Comparison of ENCODE assay signal across 10 cellular contexts in the genomic region with DNA sequence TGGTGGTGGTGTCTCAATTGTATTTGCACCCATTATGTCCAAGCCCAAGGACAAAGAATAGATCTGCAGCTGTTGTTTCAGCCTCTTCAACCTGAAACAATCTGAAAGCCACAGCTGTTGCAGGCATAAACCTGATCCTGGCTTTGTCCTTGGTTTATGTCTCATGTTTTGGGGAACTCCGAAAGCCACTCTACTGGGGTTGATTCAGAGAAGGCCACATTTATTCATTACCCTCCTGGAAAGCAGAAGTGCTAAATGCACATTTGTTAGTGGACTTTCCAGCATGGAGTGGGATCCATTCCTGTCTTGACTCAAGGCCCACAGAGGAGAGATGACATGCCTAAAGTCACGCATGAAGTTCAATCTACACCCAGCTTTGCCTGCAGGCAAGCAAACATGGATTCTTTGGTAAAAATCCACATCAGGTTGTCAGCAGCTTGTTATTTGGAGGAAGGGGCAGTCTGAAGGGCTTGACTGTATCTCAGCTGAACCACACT. TPM values are rescaled to one million over a fixed set of nuclear protein-coding genes. Genes with fewer than 3 reads are reported as not detected.
DNase-seq lines count a peak whose midpoint lies in the region; ATAC-seq, FAIRE-seq and TF ChIP-seq lines count a peak whose summit lies in the region.
"Had no signal": no experiment of that assay in that cellular context is flagged by ENCODE, and none has a peak within 500 bp of the region (broad histone marks: within the 10 kb centered on the region; RNA-seq: fewer than 3 reads in every experiment).

No MANE protein-coding gene starts in this region.

- no peak overlapping the region for H3K4me3 Mint-ChIP-seq in Caco-2 (ENCODE audit: unreplicated experiment)
- H3K4me3 Mint-ChIP-seq in dendritic cell treated with granulocyte-macrophage colony-stimulating factor and Interleukin-4, amounts not matched to agents 40 ng/mL and 50 ng/mL, for 4 days = no peak overlapping the region

- no TSS peak for BruUV-seq in Caco-2 (replicated peaks; lab: Mats Ljungman, UMichigan)

- POLR2A ChIA-PET in Caco-2 (lab: Charles Lee) = no interaction called here

- no peak for FAIRE-seq in HTR-8/SVneo (lab: Jason Lieb, UNC)

- H3K36me3 Mint-ChIP-seq in Caco-2 (ENCODE audit: insufficient read depth, unreplicated experiment) = no peaks in the 10 kb centered on the region
- H3K36me3 Mint-ChIP-seq in dendritic cell treated with granulocyte-macrophage colony-stimulating factor and Interleukin-4, amounts not matched to agents 40 ng/mL and 50 ng/mL, for 4 days (ENCODE audit: low read depth) = no peaks in the 10 kb centered on the region

- H3K27me3 Mint-ChIP-seq in Caco-2 (ENCODE audit: insufficient read depth, unreplicated experiment) = no peaks in the 10 kb centered on the region
- H3K27me3 Mint-ChIP-seq in dendritic cell treated with granulocyte-macrophage colony-stimulating factor and Interleukin-4, amounts not matched to agents 40 ng/mL and 50 ng/mL, for 4 days = no peaks in the 10 kb centered on the region

- peak; percentile 65 for ATAC-seq in GM19025 (IDR thresholded peaks at IDR 0.05; ENCODE audit: low read depth, unreplicated experiment)
- ATAC-seq in HG03103 (IDR thresholded peaks at IDR 0.05; ENCODE audit: low read depth, unreplicated experiment) = peak; percentile 44
- ATAC-seq in GM21576 (IDR thresholded peaks at IDR 0.05; ENCODE audit: unreplicated experiment) = no peak

- peaks cover 40% of the 10 kb centered on the region for H3K4me1 Mint-ChIP-seq in Caco-2 (ENCODE audit: low read depth, unreplicated experiment)
- peaks cover 52% of the 10 kb centered on the region for H3K4me1 Mint-ChIP-seq in dendritic cell treated with granulocyte-macrophage colony-stimulating factor and Interleukin-4, amounts not matched to agents 40 ng/mL and 50 ng/mL, for 4 days (ENCODE audit: low read depth)

- H3K27me3 ChIP-seq in Caco-2 (replicated peaks; ENCODE audit: control insufficient read depth, insufficient read depth, low read length) = no peaks in the 10 kb centered on the region
- H3K27me3 ChIP-seq: stomach had no signal

- H3K36me3 ChIP-seq in Caco-2 (ENCODE audit: control insufficient read depth, insufficient read depth, low read length) = no peaks in the 10 kb centered on the region
- H3K36me3 ChIP-seq: stomach had no signal

- no peak for TF ChIP-seq CTCF in Caco-2 (IDR thresholded peaks at IDR 0.05; ENCODE audit: insufficient read depth in 1 of 2, low read depth in 1 of 2, low read length in 1 of 2, severe bottlenecking in 1 of 2, unreplicated experiment in 1 of 2)

- DNase-seq in Caco-2 (no peak), SK-N-DZ (ENCODE audit: low spot score) (no peak), HTR-8/SVneo (ENCODE audit: insufficient read length, low spot score) (no peak), germinal center (ENCODE audit: low spot score) (no peak)
- DNase-seq: stomach had no signal

- intact Hi-C loops in Caco-2 (cut with micrococcal nuclease; ENCODE audit: unreplicated experiment) = no loop called here
- intact Hi-C loops in dendritic cell treated with granulocyte-macrophage colony-stimulating factor and Interleukin-4, amounts not matched to agents 40 ng/mL and 50 ng/mL, for 4 days (cut with micrococcal nuclease) = no loop called here

- peak overlapping the region; percentile 85 for H3K27ac Mint-ChIP-seq in Caco-2 (ENCODE audit: unreplicated experiment)
- H3K27ac Mint-ChIP-seq in dendritic cell treated with granulocyte-macrophage colony-stimulating factor and Interleukin-4, amounts not matched to agents 40 ng/mL and 50 ng/mL, for 4 days = peak overlapping the region; percentile 67

- CTCF ChIA-PET in Caco-2 (lab: Charles Lee) = no interaction called here

- no peaks in the 10 kb centered on the region for H3K9me3 ChIP-seq in Caco-2
- H3K9me3 ChIP-seq: stomach had no signal

- no peaks in the 10 kb centered on the region for H3K9me3 Mint-ChIP-seq in Caco-2 (ENCODE audit: unreplicated experiment)
- no peaks in the 10 kb centered on the region for H3K9me3 Mint-ChIP-seq in dendritic cell treated with granulocyte-macrophage colony-stimulating factor and Interleukin-4, amounts not matched to agents 40 ng/mL and 50 ng/mL, for 4 days

- H3K4me1 ChIP-seq in Caco-2 = peaks cover 38% of the 10 kb centered on the region

- no peak overlapping the region for H3K4me3 ChIP-seq in Caco-2 (ENCODE audit: low read depth, low read length)
- H3K4me3 ChIP-seq: stomach had no signal

RNA-seq across cellular contexts. Expression of a gene that starts 36.0 kb away (rescaled TPM):
- total RNA-seq in Caco-2 (2022) = 62.9 and 69.4 TPM in 2 replicates
- 2.9 and 3.9 TPM in 2 replicates for polyA plus RNA-seq in SK-N-DZ (2014; cell fraction: cytosol; rRNA removed)
- 2.2 and 2.9 TPM in 2 replicates for polyA plus RNA-seq in SK-N-DZ (2014; cell fraction: nucleus; rRNA removed)

RNA-seq across cellular contexts. Expression of a gene that starts 40.6 kb away (rescaled TPM):
- total RNA-seq in Caco-2 (2022) = 2.9 and 3.1 TPM in 2 replicates
- polyA plus RNA-seq in SK-N-DZ (2014; cell fraction: cytosol; rRNA removed) = not detected in 2 replicates
- not detected in 2 replicates for polyA plus RNA-seq in SK-N-DZ (2014; cell fraction: nucleus; rRNA removed)

RNA-seq across cellular contexts. Expression of a gene that starts 59.7 kb away (rescaled TPM):
- not detected in 2 replicates for total RNA-seq in Caco-2 (2022)
- polyA plus RNA-seq in SK-N-DZ (2014; cell fraction: cytosol; rRNA removed) = not detected in 2 replicates
- polyA plus RNA-seq in SK-N-DZ (2014; cell fraction: nucleus; rRNA removed) = not detected in 2 replicates
- total RNA-seq: stomach had no signal
- polyA plus RNA-seq: adipose tissue, stomach had no signal
